ENCODE assay signal across 8 cellular contexts in the genomic region with DNA sequence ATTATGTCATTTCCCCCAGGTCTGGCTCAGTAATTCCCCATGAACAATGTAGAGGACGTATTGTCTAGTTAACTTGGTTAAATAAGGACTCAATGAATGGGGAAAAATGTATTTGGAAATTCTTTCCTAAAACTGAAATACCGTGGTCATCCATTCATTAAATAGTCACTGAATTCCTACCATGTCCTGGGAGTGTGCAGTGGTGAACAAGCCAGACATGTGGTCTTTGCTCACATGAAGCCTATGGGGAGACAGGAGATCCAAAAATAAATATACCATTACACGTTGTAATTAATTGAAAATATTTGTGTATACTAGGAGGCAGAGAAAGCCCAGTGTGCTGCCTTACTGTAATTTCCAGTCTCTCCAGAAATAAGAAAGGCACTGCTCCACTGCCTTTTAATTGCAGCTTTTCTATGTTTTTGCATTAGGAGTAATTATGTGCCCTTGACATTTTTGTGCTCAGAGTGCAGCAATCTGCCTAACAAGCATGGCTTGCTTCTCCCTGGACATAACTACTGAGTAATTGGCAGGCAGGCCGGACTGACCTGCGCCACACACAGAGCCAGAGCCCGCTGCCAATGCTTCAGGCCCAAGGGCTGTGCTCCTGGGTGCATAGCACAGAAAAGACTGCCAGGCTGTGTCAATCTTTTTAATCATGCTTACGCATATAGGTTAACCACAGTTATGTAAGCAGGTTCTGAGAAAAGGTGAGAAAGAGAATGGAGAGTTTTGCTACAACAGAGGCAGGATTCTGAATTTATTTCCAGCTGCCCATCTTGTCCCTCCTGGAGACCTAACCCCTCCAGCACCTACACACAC. TPM values are rescaled to one million over a fixed set of nuclear protein-coding genes. Genes with fewer than 3 reads are reported as not detected.
DNase-seq lines count a peak whose midpoint lies in the region; ATAC-seq, FAIRE-seq and TF ChIP-seq lines count a peak whose summit lies in the region.

No MANE protein-coding gene starts in this region.

- H3K4me3 ChIP-seq in epithelial cell of esophagus (ENCODE audit: low read length): no peak overlapping the region

- FAIRE-seq in frontal cortex (lab: Jason Lieb, UNC): no peak

- peaks cover 2% of the 10 kb centered on the region for H3K36me3 Mint-ChIP-seq in T-helper 1 cell treated with Interleukin-12 subunit alpha and Interleukin-12 subunit beta and Interleukin-4 antibody, amounts not matched to agents 30 μg/mL and 1 μg/mL, for 36 hours (ENCODE audit: low read depth)

- peak; percentile 25 for DNase-seq in DMS 273 (lab: John Stamatoyannopoulos, UW; ENCODE audit: unreplicated experiment)
- no peak for DNase-seq in DMS 273 treated with DMSO at 0.1 percent for 48 hours (lab: John Stamatoyannopoulos, UW)
- DNase-seq in epithelial cell of esophagus (ENCODE audit: low read depth): peak; percentile 82
- peak; percentile 60 for DNase-seq in stimulated activated CD8-positive, alpha-beta memory T cell treated with anti-CD3 and anti-CD28 coated beads, Interleukin-4, amount 100 ng/mL, for 48 hours
- DNase-seq in frontal cortex (ENCODE audit: low spot score in 2 of 2): no peak
- DNase-seq in middle frontal gyrus (ENCODE audit: extremely low spot score, low spot score): no peak

- peaks cover 30% of the 10 kb centered on the region for H3K4me1 Mint-ChIP-seq in T-helper 1 cell treated with Interleukin-12 subunit alpha and Interleukin-12 subunit beta and Interleukin-4 antibody, amounts not matched to agents 30 μg/mL and 1 μg/mL, for 36 hours (ENCODE audit: low read depth)

- H3K9me3 Mint-ChIP-seq in T-helper 1 cell treated with Interleukin-12 subunit alpha and Interleukin-12 subunit beta and Interleukin-4 antibody, amounts not matched to agents 30 μg/mL and 1 μg/mL, for 36 hours: no peaks in the 10 kb centered on the region

- H3K27ac Mint-ChIP-seq in T-helper 1 cell treated with Interleukin-12 subunit alpha and Interleukin-12 subunit beta and Interleukin-4 antibody, amounts not matched to agents 30 μg/mL and 1 μg/mL, for 36 hours: peak overlapping the region; percentile 36

- peaks cover 10% of the 10 kb centered on the region for H3K27me3 Mint-ChIP-seq in T-helper 1 cell treated with Interleukin-12 subunit alpha and Interleukin-12 subunit beta and Interleukin-4 antibody, amounts not matched to agents 30 μg/mL and 1 μg/mL, for 36 hours (ENCODE audit: low read depth)

- TF ChIP-seq CTCF in epithelial cell of esophagus (IDR thresholded peaks at IDR 0.05; ENCODE audit: insufficient read depth, low read depth, low read length, missing control alignments): no peak

- no peak for ATAC-seq in GM21717 (IDR thresholded peaks at IDR 0.05; ENCODE audit: unreplicated experiment)

- peak overlapping the region; percentile 1 for H3K4me3 Mint-ChIP-seq in T-helper 1 cell treated with Interleukin-12 subunit alpha and Interleukin-12 subunit beta and Interleukin-4 antibody, amounts not matched to agents 30 μg/mL and 1 μg/mL, for 36 hours

RNA-seq across cellular contexts. Expression of gene TTC39C, which starts 22.2 kb away (rescaled TPM):
- 54.2 TPM for total RNA-seq in frontal cortex

Comparison
In these comparisons a context has a peak if more than half of its experiments do, and no peak if none do; other contexts are left out.
1. DNase-seq: peak in DMS 273 (single experiment), epithelial cell of esophagus (single experiment) and stimulated activated CD8-positive, alpha-beta memory T cell treated with anti-CD3 and anti-CD28 coated beads, Interleukin-4, amount 100 ng/mL, for 48 hours (single experiment); none in DMS 273 treated with DMSO at 0.1 percent for 48 hours (single experiment), frontal cortex (0 of 2) and middle frontal gyrus (single experiment).